In genomic region chr1:246724001-246724724, GRCh38 we compare ENCODE assay signal across 8 cellular contexts. TPM values are rescaled to one million over a fixed set of nuclear protein-coding genes. Genes with fewer than 3 reads are reported as not detected.
A peak's percentile ranks its signal among the peaks of the same experiment; 100 is the strongest.
DNase-seq lines count a peak whose midpoint lies in the region; ATAC-seq and TF ChIP-seq lines count a peak whose summit lies in the region.

Gene SCCPDH, plus strand, starts transcription at chr1:246724409. Its CDS starts 14 bp downstream, at chr1:246724423.

- H3K4me3 ChIP-seq in Karpas-422 (ENCODE audit: low read length), result peak within 1 kb of the TSS; percentile 94
- H3K4me3 ChIP-seq in foreskin fibroblast (ENCODE audit: low read depth in 1 of 2, low read length in 2 of 2), result peak within 1 kb of the TSS; percentile 68 to 79
- peak within 1 kb of the TSS; percentile 97 for H3K4me3 ChIP-seq in neural progenitor cell
- H3K4me3 ChIP-seq in subcutaneous abdominal adipose tissue (ENCODE audit: low read depth in 1 of 5, low read length in 5 of 5), result peak within 1 kb of the TSS; percentile 72 to 90 (median 87)

- H3K9me2 ChIP-seq in Karpas-422 (replicated peaks; ENCODE audit: insufficient read depth, low read length), result no peaks in the 10 kb centered on the region

- H3K27ac Mint-ChIP-seq in neural progenitor cell, result peak within 1 kb of the TSS; percentile 96

- peaks cover 14% of the 10 kb centered on the region for H3K4me1 Mint-ChIP-seq in neural progenitor cell

- H3K27me3 Mint-ChIP-seq in neural progenitor cell (ENCODE audit: insufficient read depth, low read depth), result peaks cover 4% of the 10 kb centered on the region

- H3K36me3 Mint-ChIP-seq in neural progenitor cell, result peaks cover 25% of the 10 kb centered on the region

- DNase-seq in EL (peak; percentile 75), Karpas-422 (peak; percentile 88), SHP77 treated with DMSO at 0.1 percent for 48 hours (lab: John Stamatoyannopoulos, UW) (peak; percentile 26), foreskin fibroblast (peak; percentile 72 to 91), neural progenitor cell (ENCODE audit: low spot score) (peak; percentile 84)
- peak; percentile 86 for DNase-seq in activated effector memory CD4-positive, alpha-beta T cell treated with anti-CD3 and anti-CD28 coated beads, Interleukin-2, amount 50 U/mL, for 16 hours

- peak within 1 kb of the TSS; percentile 95 for H3K4me3 Mint-ChIP-seq in neural progenitor cell

- H3K27me3 ChIP-seq in Karpas-422 (ENCODE audit: low read length), result no peaks in the 10 kb centered on the region
- no peaks in the 10 kb centered on the region for H3K27me3 ChIP-seq in neural progenitor cell
- no peaks in the 10 kb centered on the region for H3K27me3 ChIP-seq in subcutaneous abdominal adipose tissue (ENCODE audit: control insufficient read depth in 5 of 5, insufficient read depth in 4 of 5, low read length in 5 of 5)

- H3K36me3 ChIP-seq in Karpas-422 (ENCODE audit: insufficient read depth, low read length), result peaks cover 26% of the 10 kb centered on the region
- H3K36me3 ChIP-seq in neural progenitor cell, result peaks cover 12% of the 10 kb centered on the region
- H3K36me3 ChIP-seq in subcutaneous abdominal adipose tissue (ENCODE audit: control insufficient read depth in 5 of 5, insufficient read depth in 5 of 5, low read length in 5 of 5), result peaks cover 4 to 14% (median 10%) of the 10 kb centered on the region in 5 donors

- H2AFZ ChIP-seq in Karpas-422 (ENCODE audit: low read length) (peak within 1 kb of the TSS; percentile 100), neural progenitor cell (replicated peaks) (peak within 1 kb of the TSS; percentile 90)

- H3K4me2 ChIP-seq in Karpas-422 (ENCODE audit: low read depth, low read length, poor library complexity, severe bottlenecking) (peak within 1 kb of the TSS; percentile 91), neural progenitor cell (peak within 1 kb of the TSS; percentile 93)

- H3K79me2 ChIP-seq in Karpas-422 (ENCODE audit: low read length) (peaks cover 37% of the 10 kb centered on the region), neural progenitor cell (ENCODE audit: low read depth) (peaks cover 17% of the 10 kb centered on the region)

- H3K9me3 Mint-ChIP-seq in neural progenitor cell, result peaks cover 19% of the 10 kb centered on the region

- H3K9ac ChIP-seq in Karpas-422 (ENCODE audit: low read length) (peak within 1 kb of the TSS; percentile 91), neural progenitor cell (peak within 1 kb of the TSS; percentile 64), subcutaneous abdominal adipose tissue (ENCODE audit: low read length in 5 of 5) (peak within 1 kb of the TSS; percentile 3 to 86 (median 79))

- H3K27ac ChIP-seq in Karpas-422 (ENCODE audit: low read length) (peak within 1 kb of the TSS; percentile 61), neural progenitor cell (no peak within 1 kb of the TSS), subcutaneous abdominal adipose tissue (ENCODE audit: low read depth, low read length) (peak within 1 kb of the TSS; percentile 67)

- peak; percentile 91 for ATAC-seq in GM21825 (IDR thresholded peaks at IDR 0.05; ENCODE audit: unreplicated experiment)

- peaks cover 16% of the 10 kb centered on the region for H3K4me1 ChIP-seq in Karpas-422 (ENCODE audit: low read length)
- H3K4me1 ChIP-seq in neural progenitor cell, result peaks cover 7% of the 10 kb centered on the region
- H3K4me1 ChIP-seq in subcutaneous abdominal adipose tissue (ENCODE audit: control insufficient read depth in 5 of 5, insufficient read depth in 5 of 5, low read length in 5 of 5), result peaks cover 0 to 43% (median 32%) of the 10 kb centered on the region in 5 donors

- no peaks in the 10 kb centered on the region; the same call in none of the 2 replicates for H3K9me3 ChIP-seq in Karpas-422 (ENCODE audit: low read length)
- H3K9me3 ChIP-seq in neural progenitor cell (ENCODE audit: low read depth), result no peaks in the 10 kb centered on the region
- H3K9me3 ChIP-seq in subcutaneous abdominal adipose tissue (ENCODE audit: control insufficient read depth in 5 of 5, low read length in 5 of 5), result peaks cover 0 to 2% (median 0%) of the 10 kb centered on the region in 5 donors

- TF ChIP-seq CTCF in foreskin fibroblast (IDR thresholded peaks at IDR 0.05; ENCODE audit: low read depth, low read length) (no peak), neural progenitor cell (IDR thresholded peaks at IDR 0.05) (no peak)

- H3F3A ChIP-seq in neural progenitor cell (ENCODE audit: low read depth), result no peaks in the 10 kb centered on the region

- H4K20me1 ChIP-seq in Karpas-422 (ENCODE audit: insufficient read depth, low read depth, low read length) (no peaks in the 10 kb centered on the region), neural progenitor cell (ENCODE audit: low read depth) (no peaks in the 10 kb centered on the region)

RNA-seq across cellular contexts. Expression of gene SCCPDH, which starts in this region (rescaled TPM):
- total RNA-seq in Karpas-422 (2014; rRNA removed; shearing (Covaris generic); ENCODE audit: low replicate concordance), result 35.1 and 42.3 TPM in 2 replicates
- 46.7 and 56.3 TPM in 2 replicates for total RNA-seq in neural progenitor cell (ENCODE audit: low replicate concordance)

Comparison
In these comparisons a context has a peak if more than half of its experiments do, and no peak if none do; other contexts are left out.
1. DNase-seq: peak in every context shown above with its lines; median percentile 88 in Karpas-422; 86 in activated effector memory CD4-positive, alpha-beta T cell treated with anti-CD3 and anti-CD28 coated beads, Interleukin-2, amount 50 U/mL, for 16 hours; 84 in neural progenitor cell; 82 in foreskin fibroblast; 75 in EL; 26 in SHP77 treated with DMSO at 0.1 percent for 48 hours.